In the genomic region with DNA sequence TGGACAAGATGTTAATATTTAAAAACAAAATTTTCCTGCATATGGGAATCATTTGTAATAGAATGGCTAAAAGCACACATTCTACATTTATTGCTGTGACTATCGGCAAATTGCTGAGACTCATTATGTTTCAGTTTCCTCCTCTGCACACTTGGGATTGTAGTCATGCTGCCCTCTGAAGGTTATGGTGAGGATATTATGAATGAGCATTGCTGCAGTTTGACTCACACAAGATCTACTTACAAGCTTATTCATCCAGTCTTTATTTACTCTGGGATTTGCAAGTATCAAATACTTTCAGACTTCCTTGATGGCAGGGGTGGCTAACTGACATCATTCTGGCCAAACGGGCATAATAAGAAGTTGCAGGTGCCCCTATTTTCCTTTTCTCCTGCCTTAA, we compare ENCODE assay signal across 8 cellular contexts. TPM values are rescaled to one million over a fixed set of nuclear protein-coding genes. Genes with fewer than 3 reads are reported as not detected.
A peak's percentile ranks its signal among the peaks of the same experiment; 100 is the strongest.
DNase-seq lines count a peak whose midpoint lies in the region; TF ChIP-seq lines count a peak whose summit lies in the region.

No MANE protein-coding gene starts in this region.

- peak; percentile 49 for DNase-seq in NCI-H510A treated with DMSO at 0.1 percent for 48 hours (lab: John Stamatoyannopoulos, UW)
- no peak for DNase-seq in NCI-H510A (lab: John Stamatoyannopoulos, UW)
- DNase-seq in MV-4-11 (lab: John Stamatoyannopoulos, UW), result peak; percentile 68
- DNase-seq in kidney tubule cell (ENCODE audit: low spot score), result peak; percentile 94
- DNase-seq in vagina (ENCODE audit: extremely low spot score in 2 of 2), result no peak
- DNase-seq in ureter (ENCODE audit: low spot score), result no peak
- no peak for DNase-seq in stimulated activated CD4-positive, alpha-beta T cell treated with anti-CD3 and anti-CD28 coated beads, Interleukin-4, amount 100 ng/mL, for 4 hours

- H3K4me1 ChIP-seq in vagina, result peaks cover 16% of the 10 kb centered on the region

- no peaks in the 10 kb centered on the region for H3K9me3 ChIP-seq in vagina

- H3K36me3 ChIP-seq in vagina, result no peaks in the 10 kb centered on the region

- peaks cover 0 to 3% (median 0%) of the 10 kb centered on the region in 5 experiments for H3K9me3 Mint-ChIP-seq in brain

- no peak overlapping the region for H3K27ac Mint-ChIP-seq in brain

- H3K4me3 ChIP-seq in vagina, result no peak overlapping the region

- intact Hi-C loops in vagina (cut with DNase I), result no loop called here

- H3K27ac ChIP-seq in vagina, result no peak overlapping the region

- no peaks in the 10 kb centered on the region for H3K27me3 ChIP-seq in vagina

- peaks cover 26% of the 10 kb centered on the region for H3K27me3 Mint-ChIP-seq in brain

- H3K4me3 Mint-ChIP-seq in brain, result no peak overlapping the region

- peak; percentile 27 to 41 for TF ChIP-seq CTCF in brain (conservative IDR thresholded peaks at IDR 0.05)
- peak in 2 of 3 experiments; percentile 10 to 27 for TF ChIP-seq CTCF in vagina (IDR thresholded peaks at IDR 0.05)

- no peaks in the 10 kb centered on the region for H3K36me3 Mint-ChIP-seq in brain

- no peak for TF ChIP-seq POLR2A in vagina (IDR thresholded peaks at IDR 0.05)

- no peaks in the 10 kb centered on the region for H3K4me1 Mint-ChIP-seq in brain

RNA-seq across cellular contexts. Expression of gene NFIL3, which starts 9.5 kb away (rescaled TPM):
- 10.7 TPM for polyA plus RNA-seq in brain (ENCODE audit: insufficient read depth, low read depth, low replicate concordance)
- total RNA-seq in vagina (132 TPM), ureter (39.6 TPM)

Comparison
In these comparisons a context has a peak if more than half of its experiments do, and no peak if none do; other contexts are left out.
1. DNase-seq: peak in NCI-H510A treated with DMSO at 0.1 percent for 48 hours (single experiment), MV-4-11 (single experiment) and kidney tubule cell (single experiment); none in NCI-H510A (single experiment), vagina (0 of 2), ureter (single experiment) and stimulated activated CD4-positive, alpha-beta T cell treated with anti-CD3 and anti-CD28 coated beads, Interleukin-4, amount 100 ng/mL, for 4 hours (0 of 2).